21 cellular contexts compared by ENCODE assay signal in the genomic region with DNA sequence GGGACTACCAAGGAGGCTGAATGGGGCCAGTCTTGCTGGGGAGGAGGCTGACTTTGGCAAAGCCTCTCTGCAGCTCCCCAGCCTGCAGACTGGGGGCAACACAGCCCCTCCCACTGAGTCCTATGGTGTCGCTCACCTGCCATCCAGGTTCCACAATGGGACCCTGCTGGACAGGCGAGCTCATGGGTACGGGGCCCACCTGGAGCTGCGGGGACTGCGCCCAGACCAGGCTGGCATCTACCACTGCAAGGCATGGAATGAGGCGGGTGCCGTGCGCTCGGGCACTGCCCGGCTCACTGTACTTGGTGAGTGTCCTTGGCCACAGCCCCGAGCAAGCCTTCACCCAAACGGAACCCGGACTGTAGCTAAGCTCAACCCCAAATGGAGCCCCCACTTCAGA. TPM values are rescaled to one million over a fixed set of nuclear protein-coding genes. Genes with fewer than 3 reads are reported as not detected.
DNase-seq lines count a peak whose midpoint lies in the region; ATAC-seq and TF ChIP-seq lines count a peak whose summit lies in the region.
"Had no signal": no experiment of that assay in that cellular context is flagged by ENCODE, and none has a peak within 500 bp of the region (broad histone marks: within the 10 kb centered on the region; RNA-seq: fewer than 3 reads in every experiment).

No MANE protein-coding gene starts in this region.

- H2BK15ac ChIP-seq in neuronal stem cell (ENCODE audit: low read length): peak overlapping the region; percentile 58

- H3K14ac ChIP-seq in neuronal stem cell (ENCODE audit: low read length): peak overlapping the region; percentile 8

- H3K4me3 Mint-ChIP-seq in dendritic cell treated with granulocyte-macrophage colony-stimulating factor and Interleukin-4, amounts not matched to agents 40 ng/mL and 50 ng/mL, for 4 days: no peak overlapping the region
- H3K4me3 Mint-ChIP-seq: CD4-positive, CD25-positive, alpha-beta regulatory T cell; CD8-positive, alpha-beta T cell; HFFc6 had no signal

- H3K27me3 ChIP-seq in BLaER1 treated with 17β-estradiol and CSF1 and Interleukin-3, amounts not matched to agents 10 nM and 100 nM: peaks cover 11 to 22% (median 21%) of the 10 kb centered on the region in 11 experiments
- H3K27me3 ChIP-seq in HL-60 (ENCODE audit: insufficient read depth, poor library complexity, severe bottlenecking): no peaks in the 10 kb centered on the region
- peaks cover 0 to 25% (median 0%) of the 10 kb centered on the region in 3 experiments for H3K27me3 ChIP-seq in neuronal stem cell (ENCODE audit: control insufficient read depth in 3 of 3, insufficient read depth in 3 of 3, low read depth in 1 of 3, low read length in 3 of 3)

- H3K36me3 ChIP-seq in BLaER1 treated with 17β-estradiol and CSF1 and Interleukin-3, amounts not matched to agents 10 nM and 100 nM: peaks cover 0 to 11% (median 0%) of the 10 kb centered on the region in 11 experiments; a peak in 1 of 22 replicates
- H3K36me3 ChIP-seq in neuronal stem cell (replicated peaks in 1 of 2; ENCODE audit: control insufficient read depth in 2 of 2, insufficient read depth in 2 of 2, low read length in 2 of 2): no peaks in the 10 kb centered on the region
- H3K36me3 ChIP-seq: BE2C, HAP-1 had no signal

- no peak overlapping the region for H2BK12ac ChIP-seq in neuronal stem cell (ENCODE audit: low read length)

- no peaks in the 10 kb centered on the region for H3K36me3 Mint-ChIP-seq in dendritic cell treated with granulocyte-macrophage colony-stimulating factor and Interleukin-4, amounts not matched to agents 40 ng/mL and 50 ng/mL, for 4 days (ENCODE audit: low read depth)
- H3K36me3 Mint-ChIP-seq: CD4-positive, CD25-positive, alpha-beta regulatory T cell; CD8-positive, alpha-beta T cell had no signal

- H3K9me3 ChIP-seq in BLaER1 treated with 17β-estradiol and CSF1 and Interleukin-3, amounts not matched to agents 10 nM and 100 nM (replicated peaks in 1 of 11): peaks cover 0 to 24% (median 0%) of the 10 kb centered on the region in 11 experiments; a peak in 5 of 22 replicates
- H3K9me3 ChIP-seq in neuronal stem cell (replicated peaks in 1 of 2; ENCODE audit: control insufficient read depth in 2 of 2, insufficient read depth in 1 of 2, low read depth in 1 of 2, low read length in 2 of 2): peaks cover 0 to 1% of the 10 kb centered on the region in 2 donors
- H3K9me3 ChIP-seq: A549, Caco-2, HAP-1 had no signal

- H4K20me1 ChIP-seq in BLaER1 treated with 17β-estradiol and CSF1 and Interleukin-3, amounts not matched to agents 10 nM and 100 nM: peaks cover 0 to 3% (median 0%) of the 10 kb centered on the region in 11 experiments; a peak in 3 of 22 replicates

- H3K27ac ChIP-seq in BLaER1 treated with 17β-estradiol and CSF1 and Interleukin-3, amounts not matched to agents 10 nM and 100 nM: peak overlapping the region in 9 of 11 experiments; percentile 35 to 76 (median 57); a peak in 15 of 22 replicates
- H3K27ac ChIP-seq in HL-60 (replicated peaks) (peak overlapping the region; percentile 85), neuronal stem cell (replicated peaks; ENCODE audit: low read length) (no peak overlapping the region)
- H3K27ac ChIP-seq: A549 had no signal

- H3K9me3 Mint-ChIP-seq in dendritic cell treated with granulocyte-macrophage colony-stimulating factor and Interleukin-4, amounts not matched to agents 40 ng/mL and 50 ng/mL, for 4 days: no peaks in the 10 kb centered on the region
- H3K9me3 Mint-ChIP-seq: CD8-positive, alpha-beta T cell; HFFc6 had no signal

- peak overlapping the region in 9 of 11 experiments; percentile 25 to 80 (median 63); a peak in 15 of 22 replicates for H3K4me2 ChIP-seq in BLaER1 treated with 17β-estradiol and CSF1 and Interleukin-3, amounts not matched to agents 10 nM and 100 nM
- H3K4me2 ChIP-seq in neuronal stem cell (ENCODE audit: insufficient read depth, low read length, poor library complexity, severe bottlenecking): no peak overlapping the region
- H3K4me2 ChIP-seq: A549 had no signal

- H2AK5ac ChIP-seq in neuronal stem cell (ENCODE audit: low read depth, low read length): peak overlapping the region; percentile 81

- peaks cover 18 to 37% (median 28%) of the 10 kb centered on the region in 10 experiments; a peak in 19 of 20 replicates for H3K4me1 ChIP-seq in BLaER1 treated with 17β-estradiol and CSF1 and Interleukin-3, amounts not matched to agents 10 nM and 100 nM
- peaks cover 0 to 4% of the 10 kb centered on the region in 2 donors for H3K4me1 ChIP-seq in neuronal stem cell (ENCODE audit: control insufficient read depth in 2 of 2, insufficient read depth in 1 of 2, low read depth in 1 of 2, low read length in 2 of 2)
- H3K4me1 ChIP-seq: A549, BE2C, Caco-2, HAP-1 had no signal

- H2BK5ac ChIP-seq in neuronal stem cell (ENCODE audit: low read length): peak overlapping the region; percentile 87

- TF ChIP-seq CTCF in HL-60 (IDR thresholded peaks at IDR 0.05; ENCODE audit: insufficient read depth, low read length): no peak

- no CpG with 5 or more reads among the region's 13 CpGs for WGBS in neuronal stem cell (ENCODE audit: extremely low coverage in 2 of 2, insufficient read length in 2 of 2, insufficient replicate concordance in 1 of 2), 2 donors

- no peaks in the 10 kb centered on the region for H3K79me1 ChIP-seq in neuronal stem cell (ENCODE audit: low read depth, low read length)

- 0 out of 20 replicates have a peak overlapping the region, but pooled peaks of 1 of the 10 experiments have one; percentile 29 for H3K4me3 ChIP-seq in BLaER1 treated with 17β-estradiol and CSF1 and Interleukin-3, amounts not matched to agents 10 nM and 100 nM
- no peak overlapping the region for H3K4me3 ChIP-seq in HL-60 (replicated peaks; ENCODE audit: insufficient read depth, low read length)
- no peak overlapping the region for H3K4me3 ChIP-seq in neuronal stem cell (ENCODE audit: low read length in 2 of 2)
- H3K4me3 ChIP-seq: A549, HAP-1 had no signal

- ATAC-seq in HG03521 (IDR thresholded peaks at IDR 0.05; ENCODE audit: unreplicated experiment) (no peak), GM19397 (IDR thresholded peaks at IDR 0.05; ENCODE audit: unreplicated experiment) (no peak)
- ATAC-seq: A549; CD8-positive, alpha-beta T cell had no signal

- H3K4me1 Mint-ChIP-seq in dendritic cell treated with granulocyte-macrophage colony-stimulating factor and Interleukin-4, amounts not matched to agents 40 ng/mL and 50 ng/mL, for 4 days (ENCODE audit: low read depth): peaks cover 37% of the 10 kb centered on the region

- no peak overlapping the region for H4K91ac ChIP-seq in neuronal stem cell (ENCODE audit: low read depth, low read length, poor library complexity)

- H3K27me3 Mint-ChIP-seq in dendritic cell treated with granulocyte-macrophage colony-stimulating factor and Interleukin-4, amounts not matched to agents 40 ng/mL and 50 ng/mL, for 4 days: peaks cover 40% of the 10 kb centered on the region

- no peak overlapping the region for H4K8ac ChIP-seq in neuronal stem cell (ENCODE audit: low read depth, low read length)

- H3K23ac ChIP-seq in neuronal stem cell (ENCODE audit: low read depth, low read length, poor library complexity): peak overlapping the region; percentile 80

- no peak overlapping the region for H2AFZ ChIP-seq in neuronal stem cell (ENCODE audit: low read length)

- H3K18ac ChIP-seq in neuronal stem cell (ENCODE audit: low read length): no peak overlapping the region

- intact Hi-C loops in dendritic cell treated with granulocyte-macrophage colony-stimulating factor and Interleukin-4, amounts not matched to agents 40 ng/mL and 50 ng/mL, for 4 days (cut with micrococcal nuclease): no loop called here

- peak overlapping the region in 3 of 11 experiments; percentile 23 to 48 (median 42); a peak in 6 of 22 replicates for H3K9ac ChIP-seq in BLaER1 treated with 17β-estradiol and CSF1 and Interleukin-3, amounts not matched to agents 10 nM and 100 nM
- H3K9ac ChIP-seq in neuronal stem cell (ENCODE audit: low read depth, low read length, poor library complexity): no peak overlapping the region

- H3K27ac Mint-ChIP-seq in dendritic cell treated with granulocyte-macrophage colony-stimulating factor and Interleukin-4, amounts not matched to agents 40 ng/mL and 50 ng/mL, for 4 days: peak overlapping the region; percentile 63
- H3K27ac Mint-ChIP-seq: CD8-positive, alpha-beta T cell; HFFc6 had no signal

- H3K4ac ChIP-seq in neuronal stem cell (ENCODE audit: low read length): no peak overlapping the region

- DNase-seq in HL-60 (ENCODE audit: low read depth in 1 of 2, low spot score in 1 of 2) (no peak), neuronal stem cell (ENCODE audit: low spot score) (no peak), SKM-1 treated with dmso at 0.1 percent for 144 hours (lab: John Stamatoyannopoulos, UW; ENCODE audit: unreplicated experiment) (no peak), kidney tubule cell (ENCODE audit: low spot score) (no peak)
- DNase-seq: 8988T; ACHN; BE2C; C1 segment of cervical spinal cord; Caco-2; CD4-positive, CD25-positive, alpha-beta regulatory T cell; CD8-positive, alpha-beta T cell; DMS153; DND-41; GOT3; HFFc6 had no signal

- H2BK120ac ChIP-seq in neuronal stem cell (ENCODE audit: low read depth, low read length): no peak overlapping the region

RNA-seq across cellular contexts. Expression of gene CILP2, which starts 5.0 kb away (rescaled TPM):
- 2.0 TPM for polyA plus RNA-seq in neuronal stem cell (2013, experiment 1 of 2)
- polyA plus RNA-seq in neuronal stem cell (2013, experiment 2 of 2): 2.1 TPM

RNA-seq across cellular contexts. Expression of gene YJEFN3, which starts 14.4 kb away (rescaled TPM):
- 10.9 TPM for polyA plus RNA-seq in neuronal stem cell (2013, experiment 1 of 2)
- 9.9 TPM for polyA plus RNA-seq in neuronal stem cell (2013, experiment 2 of 2)
- polyA plus RNA-seq: CD4-positive, CD25-positive, alpha-beta regulatory T cell had no signal

RNA-seq across cellular contexts. Expression of gene NDUFA13, which starts 27.1 kb away (rescaled TPM):
- 218 TPM for polyA plus RNA-seq in neuronal stem cell (2013, experiment 1 of 2)
- 213 TPM for polyA plus RNA-seq in neuronal stem cell (2013, experiment 2 of 2)

RNA-seq across cellular contexts. Expression of gene TSSK6, which starts 27.8 kb away (rescaled TPM):
- 2.3 TPM for polyA plus RNA-seq in neuronal stem cell (2013, experiment 1 of 2)
- polyA plus RNA-seq in neuronal stem cell (2013, experiment 2 of 2): 2.2 TPM
